Comparison of ENCODE assay signal across 8 cellular contexts in genomic region chr6:161274488-161274858, GRCh38. TPM values are rescaled to one million over a fixed set of nuclear protein-coding genes. Genes with fewer than 3 reads are reported as not detected.
A peak's percentile ranks its signal among the peaks of the same experiment; 100 is the strongest.
DNase-seq lines count a peak whose midpoint lies in the region; ATAC-seq and TF ChIP-seq lines count a peak whose summit lies in the region.

No MANE protein-coding gene starts in this region.

- intact Hi-C loops in activated B cell treated with CpG ODN at 0.5 μM for 24 hours (cut with micrococcal nuclease): loop anchor here (1.0 to 10.0 kb wide), 4 partner anchors 104 to 1310 kb away; partner anchors contain the start of gene IGF2R

- H3K27me3 Mint-ChIP-seq in activated B cell treated with CpG ODN at 0.5 μM for 24 hours: peaks cover 7% of the 10 kb centered on the region

- TF ChIP-seq CTCF in activated B cell treated with CpG ODN at 0.5 μM for 24 hours (IDR thresholded peaks at IDR 0.05): no peak

- ATAC-seq in activated B cell treated with CpG ODN at 0.5 μM for 24 hours (ENCODE audit: low read depth) (no peak), HG02623 (IDR thresholded peaks at IDR 0.05; ENCODE audit: unreplicated experiment) (no peak), HG02884 (IDR thresholded peaks at IDR 0.05; ENCODE audit: unreplicated experiment) (no peak)

- peaks cover 5% of the 10 kb centered on the region for H3K4me1 ChIP-seq in stomach smooth muscle (ENCODE audit: control insufficient read depth, insufficient read depth, low read length)

- no peaks in the 10 kb centered on the region for H3K36me3 Mint-ChIP-seq in activated B cell treated with CpG ODN at 0.5 μM for 24 hours (ENCODE audit: low read depth)

- POLR2A ChIA-PET in activated B cell treated with CpG ODN at 0.5 μM for 24 hours (lab: Charles Lee): interaction anchor here (1.0 to 1.9 kb wide), 3 partner anchors 20 to 282 kb away, joined by 3 to 9 read pairs (median 3); partner anchors contain the start of gene MAP3K4

- peaks cover 17% of the 10 kb centered on the region for H3K4me1 Mint-ChIP-seq in activated B cell treated with CpG ODN at 0.5 μM for 24 hours

- no peaks in the 10 kb centered on the region for H3K36me3 ChIP-seq in stomach smooth muscle (ENCODE audit: control insufficient read depth in 2 of 2, insufficient read depth in 2 of 2, low read length in 2 of 2)

- H3K9me3 ChIP-seq in stomach smooth muscle (ENCODE audit: control insufficient read depth in 2 of 2, low read length in 2 of 2): no peaks in the 10 kb centered on the region

- peak; percentile 36 for DNase-seq in NCI-H1105 treated with DMSO at 0.1 percent for 48 hours (lab: John Stamatoyannopoulos, UW)
- DNase-seq in NCI-H1105 (lab: John Stamatoyannopoulos, UW): no peak
- DNase-seq in activated B cell treated with CpG ODN at 0.5 μM for 24 hours: no peak
- DNase-seq in GM19240 (ENCODE audit: insufficient read length, low spot score): no peak

- no peaks in the 10 kb centered on the region for H3K9me3 Mint-ChIP-seq in activated B cell treated with CpG ODN at 0.5 μM for 24 hours

- H3K27me3 ChIP-seq in stomach smooth muscle (ENCODE audit: control insufficient read depth in 1 of 2, insufficient read depth in 2 of 2, low read length in 2 of 2): no peaks in the 10 kb centered on the region

- CTCF ChIA-PET in activated B cell treated with CpG ODN at 0.5 μM for 24 hours (lab: Charles Lee): no interaction called here

- H3K27ac Mint-ChIP-seq in activated B cell treated with CpG ODN at 0.5 μM for 24 hours: peak overlapping the region; percentile 76

- H3K27ac ChIP-seq in stomach smooth muscle (ENCODE audit: low read length): peak overlapping the region; percentile 83

- H3K4me3 ChIP-seq in iPS-11a (ENCODE audit: low read depth, low read length): peak overlapping the region; percentile 52
- peak overlapping the region; percentile 61 to 76 for H3K4me3 ChIP-seq in stomach smooth muscle (ENCODE audit: low read length in 2 of 2)

- H3K9ac ChIP-seq in stomach smooth muscle (ENCODE audit: low read length in 2 of 2): peak overlapping the region; percentile 66 to 86

- H3K4me3 Mint-ChIP-seq in activated B cell treated with CpG ODN at 0.5 μM for 24 hours: peak overlapping the region; percentile 89

RNA-seq across cellular contexts. Expression of gene AGPAT4, which starts 0.6 kb away (rescaled TPM):
- total RNA-seq in activated B cell treated with CpG ODN at 0.5 μM for 24 hours: 2.8 and 4.7 TPM in 2 replicates
